In the genomic region with DNA sequence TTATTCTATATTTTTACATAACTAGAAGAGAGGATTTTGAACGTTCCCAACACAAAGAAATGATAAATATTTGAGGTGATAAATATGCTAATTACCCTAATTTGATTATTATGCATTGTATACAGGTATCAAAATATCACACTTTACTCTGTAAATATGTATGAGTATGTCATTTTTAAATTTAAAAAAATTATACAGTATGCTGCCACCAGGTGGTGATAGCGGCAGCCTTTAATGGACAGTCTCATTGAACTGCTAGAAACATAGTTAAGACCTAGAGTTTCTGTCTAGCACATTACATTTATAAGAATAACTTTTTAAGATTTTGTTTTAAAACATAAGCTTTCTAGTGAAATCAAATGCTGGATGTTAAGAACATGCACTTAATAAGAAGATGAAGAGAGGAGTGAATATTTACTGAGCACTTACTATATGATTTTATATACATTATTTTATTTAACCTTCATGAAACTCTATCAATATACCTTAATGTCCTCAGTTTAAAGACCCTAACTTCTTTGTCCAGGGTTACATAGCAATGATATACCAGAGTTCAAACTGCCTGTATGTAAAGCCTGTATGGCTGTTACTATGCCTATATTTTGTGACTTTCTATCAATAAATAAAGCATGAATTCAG, we compare ENCODE assay signal across 8 cellular contexts.
DNase-seq lines count a peak whose midpoint lies in the region; ATAC-seq, FAIRE-seq and TF ChIP-seq lines count a peak whose summit lies in the region.

No MANE protein-coding gene starts in this region.

- H3K9me3 ChIP-seq in astrocyte (ENCODE audit: insufficient read depth, low read depth, low read length) (no peaks in the 10 kb centered on the region), right lobe of liver (no peaks in the 10 kb centered on the region)

- H3K4me1 Mint-ChIP-seq in astrocyte (ENCODE audit: low read depth, unreplicated experiment) = no peaks in the 10 kb centered on the region

- H3K27ac ChIP-seq in astrocyte (ENCODE audit: low read depth, low read length) (no peak overlapping the region), right lobe of liver (no peak overlapping the region)

- H3K4me2 ChIP-seq in astrocyte (ENCODE audit: low read length) = no peak overlapping the region

- H3K27me3 ChIP-seq in astrocyte (ENCODE audit: insufficient read depth, low read length) (no peaks in the 10 kb centered on the region), right lobe of liver (no peaks in the 10 kb centered on the region)

- FAIRE-seq in astrocyte (lab: Jason Lieb, UNC) = no peak

- no peaks in the 10 kb centered on the region for H3K9me3 Mint-ChIP-seq in astrocyte (ENCODE audit: unreplicated experiment)

- peak; percentile 70 for ATAC-seq in GM21526 (IDR thresholded peaks at IDR 0.05; ENCODE audit: low FRiP score, unreplicated experiment)
- peak; percentile 46 to 59 (median 50) for ATAC-seq in right lobe of liver

- no peaks in the 10 kb centered on the region for H3K4me1 ChIP-seq in astrocyte (ENCODE audit: insufficient read depth, low read length)
- H3K4me1 ChIP-seq in right lobe of liver = no peaks in the 10 kb centered on the region

- no peak overlapping the region for H3K27ac Mint-ChIP-seq in astrocyte (ENCODE audit: unreplicated experiment)

- DNase-seq in activated CD4-positive, alpha-beta T cell treated with anti-CD3 and anti-CD28 coated beads for 48 hours = peak; percentile 19
- no peak for DNase-seq in activated CD4-positive, alpha-beta T cell treated with anti-CD3 and anti-CD28 coated beads for 4 hours
- no peak for DNase-seq in LNCaP clone FGC (ENCODE audit: low read depth)
- peak; percentile 0 for DNase-seq in astrocyte (ENCODE audit: low read depth)
- DNase-seq in right lobe of liver = no peak
- DNase-seq in NCI-H774 (lab: John Stamatoyannopoulos, UW) = no peak
- no peak for DNase-seq in NCI-H2107 treated with DMSO at 0.1 percent for 48 hours (lab: John Stamatoyannopoulos, UW; ENCODE audit: unreplicated experiment)

- H3K4me3 ChIP-seq in LNCaP clone FGC (ENCODE audit: low read depth, low read length) = no peak overlapping the region
- no peak overlapping the region for H3K4me3 ChIP-seq in astrocyte (ENCODE audit: insufficient read depth, low read depth, low read length)
- H3K4me3 ChIP-seq in right lobe of liver = no peak overlapping the region

- no peaks in the 10 kb centered on the region for H4K20me1 ChIP-seq in astrocyte (ENCODE audit: insufficient read depth, low read length)

- H2AFZ ChIP-seq in astrocyte (ENCODE audit: low read depth, low read length) = no peak overlapping the region

- WGBS in right lobe of liver (ENCODE audit: insufficient coverage, low coverage, low lambda C conversion rate, missing lambda C conversion rate) = 20% methylated on average over 2 of the region's 2 CpGs

- TF ChIP-seq CTCF in LNCaP clone FGC (IDR thresholded peaks at IDR 0.05; ENCODE audit: control insufficient read depth, extremely low read depth, insufficient read depth) = peak; percentile 54
- TF ChIP-seq CTCF in astrocyte (IDR thresholded peaks at IDR 0.05; ENCODE audit: insufficient read depth, low read depth, low read length) = peak; percentile 59
- TF ChIP-seq CTCF in right lobe of liver (IDR thresholded peaks at IDR 0.05) = peak; percentile 47 to 63 (median 62)

- H3K36me3 ChIP-seq in astrocyte (ENCODE audit: insufficient read depth, low read length) (no peaks in the 10 kb centered on the region), right lobe of liver (no peaks in the 10 kb centered on the region)

- intact Hi-C loops in right lobe of liver (cut with DNase I) = no loop called here

- no peak for TF ChIP-seq POLR2A in right lobe of liver (IDR thresholded peaks at IDR 0.05)

- H3K9ac ChIP-seq in astrocyte (ENCODE audit: low read length) = no peak overlapping the region

- no peaks in the 10 kb centered on the region for H3K36me3 Mint-ChIP-seq in astrocyte (ENCODE audit: low read depth, unreplicated experiment)

- peaks cover 9% of the 10 kb centered on the region for H3K27me3 Mint-ChIP-seq in astrocyte (ENCODE audit: low read depth, unreplicated experiment)

- no peak overlapping the region for H3K4me3 Mint-ChIP-seq in astrocyte (ENCODE audit: unreplicated experiment)

- no peaks in the 10 kb centered on the region for H3K79me2 ChIP-seq in astrocyte (ENCODE audit: insufficient read depth, low read length)

Comparison
In these comparisons a context has a peak if more than half of its experiments do, and no peak if none do; other contexts are left out.
1. DNase-seq: peak in activated CD4-positive, alpha-beta T cell treated with anti-CD3 and anti-CD28 coated beads for 48 hours (single experiment) and astrocyte (single experiment); none in activated CD4-positive, alpha-beta T cell treated with anti-CD3 and anti-CD28 coated beads for 4 hours (0 of 2), LNCaP clone FGC (single experiment), right lobe of liver (0 of 3), NCI-H774 (single experiment) and NCI-H2107 treated with DMSO at 0.1 percent for 48 hours (single experiment).
2. Peak in every context shown above with its lines, with median percentiles within 50 percentile points of each other: CTCF ChIP-seq.